1 cellular context compared by ENCODE assay signal in the genomic region with DNA sequence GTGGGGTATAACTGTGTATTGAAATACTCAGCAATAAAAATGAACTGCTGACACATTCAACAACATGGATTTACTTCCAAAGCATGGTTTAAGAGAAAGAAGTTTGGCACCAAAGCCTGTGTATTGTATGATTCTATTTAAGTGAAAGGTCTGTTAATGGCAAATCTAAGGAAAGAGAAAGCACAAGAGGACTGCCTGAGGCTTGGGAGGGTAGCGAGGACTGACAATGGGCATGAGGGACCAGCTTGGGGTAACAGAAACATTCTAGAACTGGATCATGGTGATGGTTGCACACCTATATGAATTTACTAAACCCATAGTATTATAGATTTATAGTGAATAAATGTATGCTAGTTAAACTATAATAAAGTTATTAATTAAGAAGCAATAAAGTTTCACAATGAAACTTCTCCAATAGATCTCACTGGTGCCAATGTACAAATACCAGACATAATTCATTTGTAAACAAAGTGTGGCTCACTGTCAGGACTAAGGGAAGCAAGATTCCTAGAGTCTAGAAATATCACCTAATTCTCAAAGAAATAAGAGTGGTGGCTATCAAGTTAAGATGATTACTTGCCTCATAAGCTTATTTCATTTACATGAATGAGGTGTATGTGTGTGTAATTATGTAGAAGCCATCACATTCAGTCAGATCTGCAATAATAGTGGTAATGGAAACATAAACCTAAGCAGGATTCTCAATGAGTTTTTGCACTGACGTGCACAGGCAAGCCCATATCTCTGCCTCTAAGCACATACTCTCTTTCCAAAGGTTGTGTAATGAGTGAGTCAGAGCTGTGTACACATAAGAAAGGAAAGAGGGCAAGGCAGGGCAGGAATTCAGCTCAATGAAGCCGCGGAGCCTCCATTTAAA.
TF ChIP-seq lines count a peak whose summit lies in the region.

No MANE protein-coding gene starts in this region.

TF ChIP-seq in HepG2, 621 proteins besides CTCF, POLR2A, EP300 and RAD21 (continued from another document and continues in another):
- TF ChIP-seq, protein P1, sequence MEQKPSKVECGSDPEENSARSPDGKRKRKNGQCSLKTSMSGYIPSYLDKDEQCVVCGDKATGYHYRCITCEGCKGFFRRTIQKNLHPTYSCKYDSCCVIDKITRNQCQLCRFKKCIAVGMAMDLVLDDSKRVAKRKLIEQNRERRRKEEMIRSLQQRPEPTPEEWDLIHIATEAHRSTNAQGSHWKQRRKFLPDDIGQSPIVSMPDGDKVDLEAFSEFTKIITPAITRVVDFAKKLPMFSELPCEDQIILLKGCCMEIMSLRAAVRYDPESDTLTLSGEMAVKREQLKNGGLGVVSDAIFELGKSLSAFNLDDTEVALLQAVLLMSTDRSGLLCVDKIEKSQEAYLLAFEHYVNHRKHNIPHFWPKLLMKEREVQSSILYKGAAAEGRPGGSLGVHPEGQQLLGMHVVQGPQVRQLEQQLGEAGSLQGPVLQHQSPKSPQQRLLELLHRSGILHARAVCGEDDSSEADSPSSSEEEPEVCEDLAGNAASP (CRISPR knock-in tag; IDR thresholded peaks at IDR 0.05; ENCODE audit: borderline replicate concordance), result peak; percentile 93; the same call in 1 of the 2 replicates
- TF ChIP-seq, protein P2, sequence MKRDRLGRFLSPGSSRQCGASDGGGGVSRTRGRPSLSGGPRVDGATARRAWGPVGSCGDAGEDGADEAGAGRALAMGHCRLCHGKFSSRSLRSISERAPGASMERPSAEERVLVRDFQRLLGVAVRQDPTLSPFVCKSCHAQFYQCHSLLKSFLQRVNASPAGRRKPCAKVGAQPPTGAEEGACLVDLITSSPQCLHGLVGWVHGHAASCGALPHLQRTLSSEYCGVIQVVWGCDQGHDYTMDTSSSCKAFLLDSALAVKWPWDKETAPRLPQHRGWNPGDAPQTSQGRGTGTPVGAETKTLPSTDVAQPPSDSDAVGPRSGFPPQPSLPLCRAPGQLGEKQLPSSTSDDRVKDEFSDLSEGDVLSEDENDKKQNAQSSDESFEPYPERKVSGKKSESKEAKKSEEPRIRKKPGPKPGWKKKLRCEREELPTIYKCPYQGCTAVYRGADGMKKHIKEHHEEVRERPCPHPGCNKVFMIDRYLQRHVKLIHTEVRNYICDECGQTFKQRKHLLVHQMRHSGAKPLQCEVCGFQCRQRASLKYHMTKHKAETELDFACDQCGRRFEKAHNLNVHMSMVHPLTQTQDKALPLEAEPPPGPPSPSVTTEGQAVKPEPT (CRISPR knock-in tag; IDR thresholded peaks at IDR 0.05; ENCODE audit: low read depth), result no peak
- peak; percentile 63 for TF ChIP-seq PITX1 (CRISPR knock-in tag; IDR thresholded peaks at IDR 0.05)
- peak; percentile 59; the same call in 1 of the 2 replicates for TF ChIP-seq RXRA (CRISPR knock-in tag; IDR thresholded peaks at IDR 0.05)
- peak; percentile 84 for TF ChIP-seq MED1 (CRISPR knock-in tag; IDR thresholded peaks at IDR 0.05)
- TF ChIP-seq, protein P3, sequence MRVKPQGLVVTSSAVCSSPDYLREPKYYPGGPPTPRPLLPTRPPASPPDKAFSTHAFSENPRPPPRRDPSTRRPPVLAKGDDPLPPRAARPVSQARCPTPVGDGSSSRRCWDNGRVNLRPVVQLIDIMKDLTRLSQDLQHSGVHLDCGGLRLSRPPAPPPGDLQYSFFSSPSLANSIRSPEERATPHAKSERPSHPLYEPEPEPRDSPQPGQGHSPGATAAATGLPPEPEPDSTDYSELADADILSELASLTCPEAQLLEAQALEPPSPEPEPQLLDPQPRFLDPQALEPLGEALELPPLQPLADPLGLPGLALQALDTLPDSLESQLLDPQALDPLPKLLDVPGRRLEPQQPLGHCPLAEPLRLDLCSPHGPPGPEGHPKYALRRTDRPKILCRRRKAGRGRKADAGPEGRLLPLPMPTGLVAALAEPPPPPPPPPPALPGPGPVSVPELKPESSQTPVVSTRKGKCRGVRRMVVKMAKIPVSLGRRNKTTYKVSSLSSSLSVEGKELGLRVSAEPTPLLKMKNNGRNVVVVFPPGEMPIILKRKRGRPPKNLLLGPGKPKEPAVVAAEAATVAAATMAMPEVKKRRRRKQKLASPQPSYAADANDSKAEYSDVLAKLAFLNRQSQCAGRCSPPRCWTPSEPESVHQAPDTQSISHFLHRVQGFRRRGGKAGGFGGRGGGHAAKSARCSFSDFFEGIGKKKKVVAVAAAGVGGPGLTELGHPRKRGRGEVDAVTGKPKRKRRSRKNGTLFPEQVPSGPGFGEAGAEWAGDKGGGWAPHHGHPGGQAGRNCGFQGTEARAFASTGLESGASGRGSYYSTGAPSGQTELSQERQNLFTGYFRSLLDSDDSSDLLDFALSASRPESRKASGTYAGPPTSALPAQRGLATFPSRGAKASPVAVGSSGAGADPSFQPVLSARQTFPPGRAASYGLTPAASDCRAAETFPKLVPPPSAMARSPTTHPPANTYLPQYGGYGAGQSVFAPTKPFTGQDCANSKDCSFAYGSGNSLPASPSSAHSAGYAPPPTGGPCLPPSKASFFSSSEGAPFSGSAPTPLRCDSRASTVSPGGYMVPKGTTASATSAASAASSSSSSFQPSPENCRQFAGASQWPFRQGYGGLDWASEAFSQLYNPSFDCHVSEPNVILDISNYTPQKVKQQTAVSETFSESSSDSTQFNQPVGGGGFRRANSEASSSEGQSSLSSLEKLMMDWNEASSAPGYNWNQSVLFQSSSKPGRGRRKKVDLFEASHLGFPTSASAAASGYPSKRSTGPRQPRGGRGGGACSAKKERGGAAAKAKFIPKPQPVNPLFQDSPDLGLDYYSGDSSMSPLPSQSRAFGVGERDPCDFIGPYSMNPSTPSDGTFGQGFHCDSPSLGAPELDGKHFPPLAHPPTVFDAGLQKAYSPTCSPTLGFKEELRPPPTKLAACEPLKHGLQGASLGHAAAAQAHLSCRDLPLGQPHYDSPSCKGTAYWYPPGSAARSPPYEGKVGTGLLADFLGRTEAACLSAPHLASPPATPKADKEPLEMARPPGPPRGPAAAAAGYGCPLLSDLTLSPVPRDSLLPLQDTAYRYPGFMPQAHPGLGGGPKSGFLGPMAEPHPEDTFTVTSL (CRISPR knock-in tag; IDR thresholded peaks at IDR 0.05; ENCODE audit: borderline replicate concordance), result peak; percentile 99
- no peak for TF ChIP-seq TCF7L2 (IDR thresholded peaks at IDR 0.05; ENCODE audit: low read depth, low read length)
- no peak for TF ChIP-seq GTF2F1 (IDR thresholded peaks at IDR 0.05; ENCODE audit: low read length)
- TF ChIP-seq, protein P4, sequence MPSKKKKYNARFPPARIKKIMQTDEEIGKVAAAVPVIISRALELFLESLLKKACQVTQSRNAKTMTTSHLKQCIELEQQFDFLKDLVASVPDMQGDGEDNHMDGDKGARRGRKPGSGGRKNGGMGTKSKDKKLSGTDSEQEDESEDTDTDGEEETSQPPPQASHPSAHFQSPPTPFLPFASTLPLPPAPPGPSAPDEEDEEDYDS (CRISPR knock-in tag; IDR thresholded peaks at IDR 0.05), result peak; percentile 41; the same call in 1 of the 2 replicates
- peak; percentile 100 for TF ChIP-seq JUND (CRISPR knock-in tag; IDR thresholded peaks at IDR 0.05)
- TF ChIP-seq, protein P5, sequence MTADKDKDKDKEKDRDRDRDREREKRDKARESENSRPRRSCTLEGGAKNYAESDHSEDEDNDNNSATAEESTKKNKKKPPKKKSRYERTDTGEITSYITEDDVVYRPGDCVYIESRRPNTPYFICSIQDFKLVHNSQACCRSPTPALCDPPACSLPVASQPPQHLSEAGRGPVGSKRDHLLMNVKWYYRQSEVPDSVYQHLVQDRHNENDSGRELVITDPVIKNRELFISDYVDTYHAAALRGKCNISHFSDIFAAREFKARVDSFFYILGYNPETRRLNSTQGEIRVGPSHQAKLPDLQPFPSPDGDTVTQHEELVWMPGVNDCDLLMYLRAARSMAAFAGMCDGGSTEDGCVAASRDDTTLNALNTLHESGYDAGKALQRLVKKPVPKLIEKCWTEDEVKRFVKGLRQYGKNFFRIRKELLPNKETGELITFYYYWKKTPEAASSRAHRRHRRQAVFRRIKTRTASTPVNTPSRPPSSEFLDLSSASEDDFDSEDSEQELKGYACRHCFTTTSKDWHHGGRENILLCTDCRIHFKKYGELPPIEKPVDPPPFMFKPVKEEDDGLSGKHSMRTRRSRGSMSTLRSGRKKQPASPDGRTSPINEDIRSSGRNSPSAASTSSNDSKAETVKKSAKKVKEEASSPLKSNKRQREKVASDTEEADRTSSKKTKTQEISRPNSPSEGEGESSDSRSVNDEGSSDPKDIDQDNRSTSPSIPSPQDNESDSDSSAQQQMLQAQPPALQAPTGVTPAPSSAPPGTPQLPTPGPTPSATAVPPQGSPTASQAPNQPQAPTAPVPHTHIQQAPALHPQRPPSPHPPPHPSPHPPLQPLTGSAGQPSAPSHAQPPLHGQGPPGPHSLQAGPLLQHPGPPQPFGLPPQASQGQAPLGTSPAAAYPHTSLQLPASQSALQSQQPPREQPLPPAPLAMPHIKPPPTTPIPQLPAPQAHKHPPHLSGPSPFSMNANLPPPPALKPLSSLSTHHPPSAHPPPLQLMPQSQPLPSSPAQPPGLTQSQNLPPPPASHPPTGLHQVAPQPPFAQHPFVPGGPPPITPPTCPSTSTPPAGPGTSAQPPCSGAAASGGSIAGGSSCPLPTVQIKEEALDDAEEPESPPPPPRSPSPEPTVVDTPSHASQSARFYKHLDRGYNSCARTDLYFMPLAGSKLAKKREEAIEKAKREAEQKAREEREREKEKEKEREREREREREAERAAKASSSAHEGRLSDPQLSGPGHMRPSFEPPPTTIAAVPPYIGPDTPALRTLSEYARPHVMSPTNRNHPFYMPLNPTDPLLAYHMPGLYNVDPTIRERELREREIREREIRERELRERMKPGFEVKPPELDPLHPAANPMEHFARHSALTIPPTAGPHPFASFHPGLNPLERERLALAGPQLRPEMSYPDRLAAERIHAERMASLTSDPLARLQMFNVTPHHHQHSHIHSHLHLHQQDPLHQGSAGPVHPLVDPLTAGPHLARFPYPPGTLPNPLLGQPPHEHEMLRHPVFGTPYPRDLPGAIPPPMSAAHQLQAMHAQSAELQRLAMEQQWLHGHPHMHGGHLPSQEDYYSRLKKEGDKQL (CRISPR knock-in tag; IDR thresholded peaks at IDR 0.05; ENCODE audit: low read depth), result peak; percentile 60; the same call in 1 of the 2 replicates
- TF ChIP-seq SP140L (CRISPR knock-in tag; IDR thresholded peaks at IDR 0.05; ENCODE audit: borderline replicate concordance), result no peak
- no peak for TF ChIP-seq ZNF749 (CRISPR knock-in tag; IDR thresholded peaks at IDR 0.05; ENCODE audit: borderline replicate concordance)
- no peak for TF ChIP-seq ZNF768 (CRISPR knock-in tag; IDR thresholded peaks at IDR 0.05)
- no peak for TF ChIP-seq NCOA1 (CRISPR knock-in tag; IDR thresholded peaks at IDR 0.05)
- TF ChIP-seq, protein P6, sequence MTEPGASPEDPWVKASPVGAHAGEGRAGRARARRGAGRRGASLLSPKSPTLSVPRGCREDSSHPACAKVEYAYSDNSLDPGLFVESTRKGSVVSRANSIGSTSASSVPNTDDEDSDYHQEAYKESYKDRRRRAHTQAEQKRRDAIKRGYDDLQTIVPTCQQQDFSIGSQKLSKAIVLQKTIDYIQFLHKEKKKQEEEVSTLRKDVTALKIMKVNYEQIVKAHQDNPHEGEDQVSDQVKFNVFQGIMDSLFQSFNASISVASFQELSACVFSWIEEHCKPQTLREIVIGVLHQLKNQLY (CRISPR knock-in tag; IDR thresholded peaks at IDR 0.05), result no peak
- TF ChIP-seq PAX8 (CRISPR knock-in tag; IDR thresholded peaks at IDR 0.05; ENCODE audit: borderline replicate concordance), result no peak
- TF ChIP-seq ZNF10 (CRISPR knock-in tag; IDR thresholded peaks at IDR 0.05; ENCODE audit: borderline replicate concordance, low read depth), result no peak
- no peak for TF ChIP-seq IKZF1 (IDR thresholded peaks at IDR 0.05)
- no peak for TF ChIP-seq RBM22 (optimal IDR thresholded peaks at IDR 0.05; ENCODE audit: low read length)
- 0 out of 2 replicates have a peak, but pooled peaks have one; percentile 9 for TF ChIP-seq ATF7 (IDR thresholded peaks at IDR 0.05)
- TF ChIP-seq ATF7 (CRISPR knock-in tag; IDR thresholded peaks at IDR 0.05), result peak; percentile 70; the same call in 1 of the 2 replicates
- TF ChIP-seq NFIB (CRISPR knock-in tag; IDR thresholded peaks at IDR 0.05; ENCODE audit: borderline replicate concordance), result no peak
- peak; percentile 49; the same call in 1 of the 2 replicates for TF ChIP-seq ZNF878 (CRISPR knock-in tag; IDR thresholded peaks at IDR 0.05)
- TF ChIP-seq, protein P7, sequence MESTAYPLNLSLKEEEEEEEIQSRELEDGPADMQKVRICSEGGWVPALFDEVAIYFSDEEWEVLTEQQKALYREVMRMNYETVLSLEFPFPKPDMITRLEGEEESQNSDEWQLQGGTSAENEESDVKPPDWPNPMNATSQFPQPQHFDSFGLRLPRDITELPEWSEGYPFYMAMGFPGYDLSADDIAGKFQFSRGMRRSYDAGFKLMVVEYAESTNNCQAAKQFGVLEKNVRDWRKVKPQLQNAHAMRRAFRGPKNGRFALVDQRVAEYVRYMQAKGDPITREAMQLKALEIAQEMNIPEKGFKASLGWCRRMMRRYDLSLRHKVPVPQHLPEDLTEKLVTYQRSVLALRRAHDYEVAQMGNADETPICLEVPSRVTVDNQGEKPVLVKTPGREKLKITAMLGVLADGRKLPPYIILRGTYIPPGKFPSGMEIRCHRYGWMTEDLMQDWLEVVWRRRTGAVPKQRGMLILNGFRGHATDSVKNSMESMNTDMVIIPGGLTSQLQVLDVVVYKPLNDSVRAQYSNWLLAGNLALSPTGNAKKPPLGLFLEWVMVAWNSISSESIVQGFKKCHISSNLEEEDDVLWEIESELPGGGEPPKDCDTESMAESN (CRISPR knock-in tag; conservative IDR thresholded peaks at IDR 0.05), result no peak
- no peak for TF ChIP-seq RFX1 (IDR thresholded peaks at IDR 0.05)
- TF ChIP-seq RAD51 (IDR thresholded peaks at IDR 0.05; ENCODE audit: borderline replicate concordance), result no peak
- no peak for TF ChIP-seq ZSCAN12 (CRISPR knock-in tag; IDR thresholded peaks at IDR 0.05)
- TF ChIP-seq, protein P8, sequence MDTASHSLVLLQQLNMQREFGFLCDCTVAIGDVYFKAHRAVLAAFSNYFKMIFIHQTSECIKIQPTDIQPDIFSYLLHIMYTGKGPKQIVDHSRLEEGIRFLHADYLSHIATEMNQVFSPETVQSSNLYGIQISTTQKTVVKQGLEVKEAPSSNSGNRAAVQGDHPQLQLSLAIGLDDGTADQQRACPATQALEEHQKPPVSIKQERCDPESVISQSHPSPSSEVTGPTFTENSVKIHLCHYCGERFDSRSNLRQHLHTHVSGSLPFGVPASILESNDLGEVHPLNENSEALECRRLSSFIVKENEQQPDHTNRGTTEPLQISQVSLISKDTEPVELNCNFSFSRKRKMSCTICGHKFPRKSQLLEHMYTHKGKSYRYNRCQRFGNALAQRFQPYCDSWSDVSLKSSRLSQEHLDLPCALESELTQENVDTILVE (CRISPR knock-in tag; IDR thresholded peaks at IDR 0.05), result no peak
